14 cellular contexts compared by ENCODE assay signal in the genomic region with DNA sequence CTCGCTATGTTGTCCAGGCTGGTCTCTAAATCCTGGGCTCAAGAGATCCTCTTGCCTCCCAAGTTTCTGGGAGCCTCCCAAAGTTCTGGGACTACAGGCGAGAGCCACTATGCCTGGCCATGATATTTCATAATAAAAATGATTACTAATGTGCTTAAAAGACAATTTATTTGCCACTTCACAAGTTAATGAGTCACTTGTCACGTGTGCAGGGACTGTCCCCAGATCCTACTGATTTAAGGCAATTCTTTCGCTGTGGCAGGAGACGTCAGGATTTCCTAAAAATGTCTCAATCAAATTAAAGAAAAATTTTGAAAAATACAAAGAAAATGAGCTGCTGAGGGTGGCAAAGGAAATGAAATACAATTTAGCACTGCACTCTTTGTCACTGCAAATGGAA. TPM values are rescaled to one million over a fixed set of nuclear protein-coding genes. Genes with fewer than 3 reads are reported as not detected.
DNase-seq lines count a peak whose midpoint lies in the region; ATAC-seq and TF ChIP-seq lines count a peak whose summit lies in the region.
"Had no signal": no experiment of that assay in that cellular context is flagged by ENCODE, and none has a peak within 500 bp of the region (broad histone marks: within the 10 kb centered on the region; RNA-seq: fewer than 3 reads in every experiment).

No MANE protein-coding gene starts in this region.

- no peaks in the 10 kb centered on the region for H3K27me3 ChIP-seq in upper lobe of right lung

- no peak overlapping the region for H3K27ac ChIP-seq in HEK293 (ENCODE audit: extremely low read depth, low read depth, low read length)
- no peak overlapping the region for H3K27ac ChIP-seq in upper lobe of right lung
- H3K27ac ChIP-seq: C4-2B had no signal

- H3K4me1 ChIP-seq in HEK293 (ENCODE audit: control insufficient read depth, insufficient read depth, low read length) = no peaks in the 10 kb centered on the region
- no peaks in the 10 kb centered on the region for H3K4me1 ChIP-seq in upper lobe of right lung

- POLR2A ChIA-PET in HEK293 (lab: Yijun Ruan, JAX) = interaction anchor here (0.7 kb wide), 1 partner anchor 103 kb away, joined by 6 read pairs; no protein-coding TSS in a partner anchor

- H3K4me3 ChIP-seq in AG10803 (ENCODE audit: low read length) (no peak overlapping the region), HEK293 (ENCODE audit: low read depth, low read length) (no peak overlapping the region), upper lobe of right lung (no peak overlapping the region), foreskin fibroblast (ENCODE audit: low read depth in 1 of 2, low read length in 2 of 2) (no peak overlapping the region)

- intact Hi-C loops in upper lobe of right lung (cut with DNase I) = no loop called here

- CTCF ChIA-PET in HEK293 (lab: Yijun Ruan, JAX) = no interaction called here

- H3K36me3 ChIP-seq in HEK293 (ENCODE audit: control insufficient read depth in 2 of 2, insufficient read depth in 1 of 2, low read length in 2 of 2) (peaks cover 30 to 31% of the 10 kb centered on the region in 2 experiments), upper lobe of right lung (no peaks in the 10 kb centered on the region)

- DNase-seq in A172 (ENCODE audit: low spot score) (peak; percentile 37), AG10803 (ENCODE audit: low read depth) (peak; percentile 11), upper lobe of right lung (no peak), foreskin fibroblast (no peak)
- DNase-seq: CD4-positive, alpha-beta T cell; CD8-positive, alpha-beta memory T cell; DMS 273 treated with DMSO at 0.1 percent for 48 hours; DMS79 treated with DMSO at 0.1 percent for 48 hours; GF-D8; H7; HCEC 1CT had no signal

- ATAC-seq in upper lobe of right lung = peak; percentile 46
- no peak for ATAC-seq in GM21367 (IDR thresholded peaks at IDR 0.05; ENCODE audit: unreplicated experiment)

- TF ChIP-seq CTCF in AG10803 (conservative IDR thresholded peaks at IDR 0.05; ENCODE audit: low read length) (no peak), HEK293 (tag by site-specific recombination; IDR thresholded peaks at IDR 0.05) (no peak), upper lobe of right lung (IDR thresholded peaks at IDR 0.05) (no peak), foreskin fibroblast (IDR thresholded peaks at IDR 0.05; ENCODE audit: low read depth, low read length) (no peak)

- H3K9me3 ChIP-seq in HEK293 (ENCODE audit: control insufficient read depth, insufficient read depth, low read depth, low read length) (peaks cover 2% of the 10 kb centered on the region), upper lobe of right lung (no peaks in the 10 kb centered on the region)

TF ChIP-seq in HEK293, 187 proteins besides CTCF, POLR2A, EP300 and RAD21:
- TF ChIP-seq PRDM1 (tag by site-specific recombination; IDR thresholded peaks at IDR 0.05) (no peak), OSR2 (tag by site-specific recombination; IDR thresholded peaks at IDR 0.05) (0 out of 2 replicates have a peak, but pooled peaks have one; percentile 3), ZNF768 (tag by site-specific recombination; IDR thresholded peaks at IDR 0.05) (no peak), ZNF239 (tag by site-specific recombination; IDR thresholded peaks at IDR 0.05) (no peak)
TF ChIP-seq in HEK293: peak in this region for 1.

RNA-seq across cellular contexts. Expression of gene B3GALNT2, which starts 43.5 kb away (rescaled TPM):
- total RNA-seq in A172 (2014; rRNA removed; shearing (Covaris generic)) = 32.0 and 56.6 TPM in 2 replicates
- total RNA-seq in upper lobe of right lung = 20.1 TPM

Comparison
In these comparisons a context has a peak if more than half of its experiments do, and no peak if none do; other contexts are left out.
1. DNase-seq: peak in A172 (single experiment) and AG10803 (single experiment); none in upper lobe of right lung (single experiment) and foreskin fibroblast (0 of 2).